In genomic region chr14:64736271-64737131, GRCh38 we compare ENCODE assay signal across 11 cellular contexts. TPM values are rescaled to one million over a fixed set of nuclear protein-coding genes. Genes with fewer than 3 reads are reported as not detected.
DNase-seq lines count a peak whose midpoint lies in the region; ATAC-seq, FAIRE-seq and TF ChIP-seq lines count a peak whose summit lies in the region.
"Had no signal": no experiment of that assay in that cellular context is flagged by ENCODE, and none has a peak within 500 bp of the region (broad histone marks: within the 10 kb centered on the region; RNA-seq: fewer than 3 reads in every experiment).

No MANE protein-coding gene starts in this region.

- no peak for ATAC-seq in HG03159 (IDR thresholded peaks at IDR 0.05; ENCODE audit: unreplicated experiment)

- POLR2A ChIA-PET in A673 (lab: Charles Lee; ENCODE audit: low non-redundant PET): no interaction called here

- no peaks in the 10 kb centered on the region for H3K79me2 ChIP-seq in Loucy (ENCODE audit: insufficient read depth, low read length)

- H3K4me3 Mint-ChIP-seq in chondrocyte (ENCODE audit: unreplicated experiment) (no peak overlapping the region), mesothelial cell of epicardium (no peak overlapping the region), glutamatergic neuron (ENCODE audit: unreplicated experiment) (no peak overlapping the region), progenitor cell of endocrine pancreas (ENCODE audit: low read depth) (no peak overlapping the region)
- H3K4me3 Mint-ChIP-seq: activated naive CD4-positive, alpha-beta T cell treated with anti-CD3 and anti-CD28 coated beads, Interleukin-2, amount 10 ng/mL, durations not matched to agents 7 days and 5 days; dendritic cell treated with granulocyte-macrophage colony-stimulating factor and Interleukin-4, amounts not matched to agents 40 ng/mL and 50 ng/mL, for 4 days had no signal

- intact Hi-C loops in A673 (cut with micrococcal nuclease; ENCODE audit: unreplicated experiment): no loop called here

- H3K4me1 Mint-ChIP-seq in chondrocyte (ENCODE audit: low read depth) (peaks cover 15% of the 10 kb centered on the region), mesothelial cell of epicardium (peaks cover 1% of the 10 kb centered on the region), glutamatergic neuron (ENCODE audit: low read depth, unreplicated experiment) (peaks cover 6% of the 10 kb centered on the region), progenitor cell of endocrine pancreas (ENCODE audit: low read depth) (peaks cover 6% of the 10 kb centered on the region)

- H3K27me3 Mint-ChIP-seq in chondrocyte (ENCODE audit: low read depth) (no peaks in the 10 kb centered on the region), mesothelial cell of epicardium (ENCODE audit: low read depth) (no peaks in the 10 kb centered on the region), glutamatergic neuron (ENCODE audit: unreplicated experiment) (no peaks in the 10 kb centered on the region), progenitor cell of endocrine pancreas (no peaks in the 10 kb centered on the region)
- H3K27me3 Mint-ChIP-seq: dendritic cell treated with granulocyte-macrophage colony-stimulating factor and Interleukin-4, amounts not matched to agents 40 ng/mL and 50 ng/mL, for 4 days had no signal

- H3K36me3 Mint-ChIP-seq in chondrocyte (ENCODE audit: low read depth) (peaks cover 44% of the 10 kb centered on the region), mesothelial cell of epicardium (peaks cover 31% of the 10 kb centered on the region), glutamatergic neuron (ENCODE audit: unreplicated experiment) (no peaks in the 10 kb centered on the region), progenitor cell of endocrine pancreas (ENCODE audit: insufficient read depth) (peaks cover 22% of the 10 kb centered on the region)

- no peaks in the 10 kb centered on the region for H3K9me2 ChIP-seq in Loucy (replicated peaks; ENCODE audit: low read depth, low read length)

- no peak for FAIRE-seq in H54 (lab: Jason Lieb, UNC)

- no peaks in the 10 kb centered on the region for H3F3A ChIP-seq in Loucy (ENCODE audit: low read depth)

- no peak overlapping the region for H3K9ac ChIP-seq in Loucy (ENCODE audit: low read depth, low read length, poor library complexity, severe bottlenecking)

- H3K27ac Mint-ChIP-seq in chondrocyte (ENCODE audit: unreplicated experiment): no peak overlapping the region
- peak overlapping the region; percentile 39 for H3K27ac Mint-ChIP-seq in mesothelial cell of epicardium
- H3K27ac Mint-ChIP-seq in glutamatergic neuron (ENCODE audit: unreplicated experiment): no peak overlapping the region
- H3K27ac Mint-ChIP-seq in progenitor cell of endocrine pancreas: no peak overlapping the region
- H3K27ac Mint-ChIP-seq: activated naive CD4-positive, alpha-beta T cell treated with anti-CD3 and anti-CD28 coated beads, Interleukin-2, amount 10 ng/mL, durations not matched to agents 7 days and 5 days; dendritic cell treated with granulocyte-macrophage colony-stimulating factor and Interleukin-4, amounts not matched to agents 40 ng/mL and 50 ng/mL, for 4 days had no signal

- H3K4me1 ChIP-seq in A673 (ENCODE audit: insufficient read depth, low read length, poor library complexity, severe bottlenecking) (no peaks in the 10 kb centered on the region), Loucy (ENCODE audit: insufficient read depth, low read length, poor library complexity, severe bottlenecking) (peaks cover 8% of the 10 kb centered on the region)

- no peaks in the 10 kb centered on the region for H3K27me3 ChIP-seq in A673 (replicated peaks; ENCODE audit: insufficient read depth, low read depth, low read length, poor library complexity)
- H3K27me3 ChIP-seq in Loucy (ENCODE audit: insufficient read depth, low read length, poor library complexity, severe bottlenecking): no peaks in the 10 kb centered on the region

- no peak for DNase-seq in A673 (ENCODE audit: low spot score)
- DNase-seq in chondrocyte (ENCODE audit: low spot score): peak; percentile 88
- no peak for DNase-seq in mesothelial cell of epicardium (ENCODE audit: low spot score in 2 of 2, unreplicated experiment in 2 of 2)
- DNase-seq in glutamatergic neuron: no peak
- DNase-seq in progenitor cell of endocrine pancreas (ENCODE audit: low spot score, unreplicated experiment): no peak
- DNase-seq in H54 (ENCODE audit: insufficient read length, low spot score): no peak
- DNase-seq: activated naive CD4-positive, alpha-beta T cell treated with anti-CD3 and anti-CD28 coated beads, Interleukin-2, amount 10 ng/mL, durations not matched to agents 7 days and 5 days; occipital lobe had no signal

- H2AFZ ChIP-seq in Loucy (ENCODE audit: low read length): no peak overlapping the region

- H3K36me3 ChIP-seq in A673 (ENCODE audit: insufficient read depth, low read length, poor library complexity, severe bottlenecking): peaks cover 35% of the 10 kb centered on the region
- H3K36me3 ChIP-seq in Loucy (ENCODE audit: insufficient read depth, low read length): peaks cover 71% of the 10 kb centered on the region; the same call in 1 of the 2 replicates

- H3K9me3 Mint-ChIP-seq in chondrocyte (ENCODE audit: low read depth) (no peaks in the 10 kb centered on the region), mesothelial cell of epicardium (no peaks in the 10 kb centered on the region), glutamatergic neuron (ENCODE audit: unreplicated experiment) (peaks cover 12% of the 10 kb centered on the region), progenitor cell of endocrine pancreas (ENCODE audit: low read depth) (no peaks in the 10 kb centered on the region)
- H3K9me3 Mint-ChIP-seq: activated naive CD4-positive, alpha-beta T cell treated with anti-CD3 and anti-CD28 coated beads, Interleukin-2, amount 10 ng/mL, durations not matched to agents 7 days and 5 days; dendritic cell treated with granulocyte-macrophage colony-stimulating factor and Interleukin-4, amounts not matched to agents 40 ng/mL and 50 ng/mL, for 4 days had no signal

- CTCF ChIA-PET in A673 (lab: Charles Lee): no interaction called here

- H4K20me1 ChIP-seq in Loucy (ENCODE audit: insufficient read depth, low read length, poor library complexity, severe bottlenecking): no peaks in the 10 kb centered on the region

- H3K4me2 ChIP-seq in Loucy (ENCODE audit: low read depth, low read length, poor library complexity, severe bottlenecking): no peak overlapping the region

- TF ChIP-seq POLR2A in H54 (IDR thresholded peaks at IDR 0.05; ENCODE audit: low read depth, low read length): no peak

- TF ChIP-seq CTCF in A673 (conservative IDR thresholded peaks at IDR 0.05; ENCODE audit: low read depth, low read length): no peak
- TF ChIP-seq CTCF in Loucy (conservative IDR thresholded peaks at IDR 0.05; ENCODE audit: low read length): peak; percentile 20; the same call in 1 of the 2 replicates
- TF ChIP-seq CTCF in chondrocyte (IDR thresholded peaks at IDR 0.05): no peak
- TF ChIP-seq CTCF in mesothelial cell of epicardium (IDR thresholded peaks at IDR 0.05; ENCODE audit: unreplicated experiment): no peak
- no peak for TF ChIP-seq CTCF in glutamatergic neuron (IDR thresholded peaks at IDR 0.05; ENCODE audit: partially characterized antibody, unreplicated experiment)
- no peak for TF ChIP-seq CTCF in progenitor cell of endocrine pancreas (IDR thresholded peaks at IDR 0.05; ENCODE audit: unreplicated experiment)

- H3K27ac ChIP-seq in A673 (ENCODE audit: low read depth, low read length, poor library complexity, severe bottlenecking): peak overlapping the region; percentile 5

- no peak overlapping the region for H3K4me3 ChIP-seq in A673 (ENCODE audit: low read depth, low read length, poor library complexity, severe bottlenecking)
- H3K4me3 ChIP-seq in Loucy (ENCODE audit: low read length, poor library complexity, severe bottlenecking): no peak overlapping the region

- H3K9me3 ChIP-seq in A673 (ENCODE audit: low read depth, low read length, poor library complexity, severe bottlenecking) (no peaks in the 10 kb centered on the region), Loucy (ENCODE audit: insufficient read depth, low read depth, low read length) (no peaks in the 10 kb centered on the region)

- no TSS peak for BruUV-seq in A673 (replicated peaks; lab: Mats Ljungman, UMichigan)

RNA-seq across cellular contexts. Expression of gene PLEKHG3, which starts 32.3 kb away (rescaled TPM):
- 29.6 and 39.4 TPM in 2 replicates for total RNA-seq in A673 (2021)
- total RNA-seq in chondrocyte: 46.3 to 133 TPM (median 131 TPM) in 3 replicates
- total RNA-seq in mesothelial cell of epicardium: 141 to 142 TPM (median 142 TPM) in 3 replicates
- total RNA-seq in glutamatergic neuron (ENCODE audit: unreplicated experiment): 10.1 TPM
- total RNA-seq in progenitor cell of endocrine pancreas: 76.0 and 81.0 TPM in 2 replicates
